Comparison of ENCODE assay signal across 8 cellular contexts in the genomic region with DNA sequence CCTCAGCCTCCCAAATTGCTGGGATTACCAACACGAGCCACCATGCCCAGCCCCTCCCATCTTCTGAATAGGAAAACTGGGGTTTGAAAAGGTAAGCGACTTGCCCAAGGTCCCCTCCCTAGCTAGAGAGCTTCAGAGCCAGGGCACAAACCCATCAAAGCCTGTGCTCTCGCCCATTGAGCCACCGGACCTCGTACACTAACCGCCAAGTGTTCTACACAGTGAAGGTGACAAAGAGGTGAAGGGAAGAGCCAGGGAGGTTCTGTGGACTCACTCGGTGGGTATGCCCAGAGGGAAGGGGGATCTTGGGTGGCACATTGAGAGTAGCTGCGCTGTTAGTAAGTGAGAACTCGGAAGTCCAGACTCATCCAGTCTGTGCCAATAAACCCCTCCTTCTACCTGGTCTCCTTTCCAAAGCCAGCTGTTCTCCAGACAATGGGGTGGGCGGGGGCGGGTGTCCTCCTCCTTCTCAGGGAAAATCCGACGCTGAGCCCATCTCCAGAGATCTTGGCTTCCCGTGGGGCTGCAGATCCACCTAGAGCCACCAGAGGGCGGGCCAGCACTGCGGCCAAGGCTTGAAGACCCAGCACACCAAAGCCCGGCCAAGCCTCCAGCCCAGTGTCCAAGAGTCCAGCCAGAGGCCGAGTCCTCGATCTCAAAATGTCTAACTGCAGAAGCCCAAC.
DNase-seq lines count a peak whose midpoint lies in the region; ATAC-seq lines count a peak whose summit lies in the region.

No MANE protein-coding gene starts in this region.

- peak; percentile 72 for ATAC-seq in GM18498 (IDR thresholded peaks at IDR 0.05; ENCODE audit: unreplicated experiment)
- ATAC-seq in HG02981 (IDR thresholded peaks at IDR 0.05; ENCODE audit: unreplicated experiment), result peak; percentile 48

- DNase-seq in 8988T (peak; percentile 85), NCI-H2171 (lab: John Stamatoyannopoulos, UW) (peak; percentile 70), kidney glomerular epithelial cell (lab: John Stamatoyannopoulos, UW) (peak; percentile 67)
- DNase-seq in activated CD4-positive, CD25-positive, alpha-beta regulatory T cell treated with anti-CD3 and anti-CD28 coated beads, Interleukin-2, amount 50 U/mL, for 16 hours (ENCODE audit: low read depth, low spot score), result peak; percentile 51
- peak; percentile 57 for DNase-seq in central memory CD4-positive, alpha-beta T cell
- peak; percentile 54 for DNase-seq in stimulated activated CD4-positive, alpha-beta T cell treated with anti-CD3 and anti-CD28 coated beads, Interleukin-2, amount 100 ng/mL, for 4 hours (ENCODE audit: low read depth)

Comparison
In these comparisons a context has a peak if more than half of its experiments do, and no peak if none do; other contexts are left out.
1. Peak in every context shown above with its lines: DNase-seq and ATAC-seq.